ENCODE assay signal across 13 cellular contexts in the genomic region with DNA sequence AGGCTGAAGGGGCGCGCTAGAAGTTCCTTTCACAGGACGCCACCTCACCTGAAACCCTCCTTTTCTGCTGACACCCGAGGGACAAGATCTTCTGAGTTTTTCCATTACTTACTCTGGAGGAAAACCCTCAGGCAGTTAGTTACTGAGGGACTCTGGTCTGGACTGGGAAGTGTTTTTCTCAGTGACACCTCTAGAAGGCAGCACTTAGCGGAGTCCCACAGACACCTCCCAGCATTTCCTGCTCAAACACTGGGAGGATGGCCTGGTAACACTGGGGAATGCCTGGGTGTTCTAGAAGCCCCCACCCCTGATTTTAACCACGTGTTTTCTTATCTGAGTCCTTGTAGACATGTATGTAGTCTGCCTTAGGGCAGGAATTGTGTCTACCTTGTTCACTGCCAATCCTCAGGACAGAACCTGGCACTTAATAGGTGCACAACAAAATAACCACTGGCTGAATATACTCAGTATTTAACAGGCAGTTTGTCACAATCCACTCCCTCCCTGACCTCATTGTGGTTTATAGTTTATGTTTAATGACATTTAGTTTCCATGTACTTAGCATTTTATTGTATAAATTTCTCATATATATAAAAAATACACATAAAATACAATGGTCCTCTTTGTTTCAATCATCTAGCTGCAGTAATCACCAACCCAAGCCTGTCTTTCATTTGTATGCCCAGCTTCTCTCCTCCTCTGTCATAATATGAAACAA. TPM values are rescaled to one million over a fixed set of nuclear protein-coding genes. Genes with fewer than 3 reads are reported as not detected.
A peak's percentile ranks its signal among the peaks of the same experiment; 100 is the strongest.
DNase-seq lines count a peak whose midpoint lies in the region; ATAC-seq, FAIRE-seq and TF ChIP-seq lines count a peak whose summit lies in the region.
"Had no signal": no experiment of that assay in that cellular context is flagged by ENCODE, and none has a peak within 500 bp of the region (broad histone marks: within the 10 kb centered on the region; RNA-seq: fewer than 3 reads in every experiment).

No MANE protein-coding gene starts in this region.

- BruUV-seq in HepG2 (replicated peaks; lab: Mats Ljungman, UMichigan): no TSS peak

- DNase-seq in HT1080 (ENCODE audit: low read depth) (peak; percentile 16), astrocyte of the cerebellum (ENCODE audit: low read depth) (no peak), HepG2 (ENCODE audit: low spot score) (peak; percentile 34), NCI-H1436 treated with DMSO at 0.1 percent for 48 hours (lab: John Stamatoyannopoulos, UW) (no peak), GM19240 (ENCODE audit: insufficient read length, low spot score) (no peak), posterior cingulate gyrus (no peak), esophagus squamous epithelium (lab: John Stamatoyannopoulos, UW) (no peak)
- DNase-seq: effector memory CD8-positive, alpha-beta T cell; NCI-H1105 treated with DMSO at 0.1 percent for 48 hours had no signal

- TF ChIP-seq POLR2A in HepG2 (IDR thresholded peaks at IDR 0.05; ENCODE audit: insufficient read depth in 1 of 2, low read depth in 2 of 2, low read length in 2 of 2) (no peak), esophagus squamous epithelium (IDR thresholded peaks at IDR 0.05) (no peak)

- no peaks in the 10 kb centered on the region for H3K79me2 ChIP-seq in DOHH2 (ENCODE audit: control insufficient read depth, low read length)
- no peaks in the 10 kb centered on the region for H3K79me2 ChIP-seq in HepG2 (ENCODE audit: insufficient read depth, low read length)

- H3K27ac ChIP-seq in DOHH2 (ENCODE audit: low read depth, low read length) (no peak overlapping the region), HepG2 (ENCODE audit: extremely low read length, insufficient read depth, low read length) (no peak overlapping the region), esophagus squamous epithelium (no peak overlapping the region)

- TF ChIP-seq RAD21 in HepG2 (CRISPR knock-in tag; IDR thresholded peaks at IDR 0.05): peak; percentile 60

- peak; percentile 97 for ATAC-seq in HepG2
- ATAC-seq: effector memory CD8-positive, alpha-beta T cell had no signal

- in situ Hi-C loops in astrocyte of the cerebellum (cut with HindIII; ENCODE audit: low sequenced_read_pairs) (no loop called here), HepG2 (cut with HindIII; ENCODE audit: extremely low pct_ligation_motif_present, low pct_unique_long_range_greater_than_20kb) (no loop called here)

- POLR2A ChIA-PET in HepG2 (lab: Yijun Ruan, JAX): no interaction called here

- no peaks in the 10 kb centered on the region for H3F3A ChIP-seq in DOHH2 (ENCODE audit: control insufficient read depth, insufficient read depth)

- no peak overlapping the region for H3K9ac ChIP-seq in HepG2 (ENCODE audit: insufficient read depth, low read depth, low read length)

- intact Hi-C loops in HepG2 (cut with micrococcal nuclease; ENCODE audit: unreplicated experiment) (loop anchor here (1.0 kb wide), 1 partner anchor 90 kb away; no protein-coding TSS in a partner anchor), posterior cingulate gyrus (cut with DNase I) (no loop called here), esophagus squamous epithelium (cut with DNase I) (no loop called here)

- no peaks in the 10 kb centered on the region for H3K9me2 ChIP-seq in DOHH2 (replicated peaks; ENCODE audit: control insufficient read depth, low read length)

- TF ChIP-seq CTCF in DOHH2 (IDR thresholded peaks at IDR 0.05; ENCODE audit: low read depth, low read length, poor library complexity, severe bottlenecking): peak; percentile 43
- peak; percentile 23 for TF ChIP-seq CTCF in astrocyte of the cerebellum (IDR thresholded peaks at IDR 0.05; ENCODE audit: low read depth, low read length, missing control alignments)
- TF ChIP-seq CTCF in HepG2 (CRISPR knock-in tag; IDR thresholded peaks at IDR 0.05): peak; percentile 63
- peak in 1 of 6 experiments; percentile 26 for TF ChIP-seq CTCF in esophagus squamous epithelium (IDR thresholded peaks at IDR 0.05)

- H3K36me3 ChIP-seq in DOHH2 (ENCODE audit: control insufficient read depth, low read length) (no peaks in the 10 kb centered on the region), HepG2 (replicated peaks in 1 of 2; ENCODE audit: control insufficient read depth in 1 of 2, insufficient read depth in 2 of 2, low read length in 2 of 2) (no peaks in the 10 kb centered on the region), esophagus squamous epithelium (no peaks in the 10 kb centered on the region)

- no peak overlapping the region for H3K4me3 ChIP-seq in DOHH2 (ENCODE audit: low read length)
- H3K4me3 ChIP-seq in astrocyte of the cerebellum (ENCODE audit: low read depth, low read length): no peak overlapping the region
- H3K4me3 ChIP-seq in HepG2 (replicated peaks in 1 of 3; ENCODE audit: insufficient read depth in 1 of 3, low read depth in 2 of 3, low read length in 3 of 3): no peak overlapping the region
- H3K4me3 ChIP-seq in esophagus squamous epithelium: no peak overlapping the region

- H3K4me2 ChIP-seq in DOHH2 (ENCODE audit: low read length) (no peak overlapping the region), HepG2 (ENCODE audit: low read depth, low read length) (no peak overlapping the region)

- no peak overlapping the region for H2AFZ ChIP-seq in HepG2 (ENCODE audit: low read length)

- no peaks in the 10 kb centered on the region for H3K4me1 ChIP-seq in DOHH2 (ENCODE audit: control insufficient read depth, low read length)
- peaks cover 6% of the 10 kb centered on the region; the same call in 1 of the 2 replicates for H3K4me1 ChIP-seq in HepG2 (ENCODE audit: insufficient read depth, low read length)
- H3K4me1 ChIP-seq in esophagus squamous epithelium: peaks cover 0 to 4% (median 0%) of the 10 kb centered on the region in 3 donors

- peak; percentile 95 for FAIRE-seq in HepG2 (lab: Jason Lieb, UNC)
- FAIRE-seq: GM18507 had no signal

- no peaks in the 10 kb centered on the region for H4K20me1 ChIP-seq in DOHH2 (ENCODE audit: control insufficient read depth, insufficient read depth, low read depth, low read length)
- H4K20me1 ChIP-seq in HepG2 (ENCODE audit: insufficient read depth, low read length): no peaks in the 10 kb centered on the region

- CTCF ChIA-PET in HepG2 (lab: Yijun Ruan, JAX; ENCODE audit: low intra/inter-chr PET ratio, low total read pairs): no interaction called here

- H3K27me3 ChIP-seq in DOHH2 (ENCODE audit: control insufficient read depth, low read length) (no peaks in the 10 kb centered on the region), HepG2 (ENCODE audit: control insufficient read depth in 1 of 2, insufficient read depth in 2 of 2, low read length in 2 of 2) (peaks cover 0 to 2% of the 10 kb centered on the region in 2 experiments; a peak in 2 of 5 replicates), esophagus squamous epithelium (no peaks in the 10 kb centered on the region)

- 39% methylated on average over 6 of the region's 6 CpGs for WGBS in HepG2 (ENCODE audit: low lambda C conversion rate)
- WGBS in esophagus squamous epithelium, 2 donors: 70 to 75% methylated on average over 6 of the region's 6 CpGs

- H3K9me3 ChIP-seq in DOHH2 (ENCODE audit: control insufficient read depth, insufficient read depth, low read length) (no peaks in the 10 kb centered on the region), HepG2 (ENCODE audit: low read length) (no peaks in the 10 kb centered on the region), esophagus squamous epithelium (no peaks in the 10 kb centered on the region)

- TF ChIP-seq EP300 in HepG2 (IDR thresholded peaks at IDR 0.05; ENCODE audit: low read depth in 2 of 2, low read length in 2 of 2): no peak
- TF ChIP-seq EP300 in HepG2 (CRISPR knock-in tag; IDR thresholded peaks at IDR 0.05; ENCODE audit: borderline replicate concordance): no peak

TF ChIP-seq in HepG2, 621 proteins besides CTCF, POLR2A, EP300 and RAD21 (continues in another document):
- TF ChIP-seq NCOA1 (CRISPR knock-in tag; IDR thresholded peaks at IDR 0.05) (no peak), IRX3 (CRISPR knock-in tag; IDR thresholded peaks at IDR 0.05; ENCODE audit: borderline replicate concordance, low read depth) (no peak), ZNF614 (CRISPR knock-in tag; IDR thresholded peaks at IDR 0.05; ENCODE audit: borderline replicate concordance) (peak; percentile 24; the same call in 1 of the 2 replicates)
- TF ChIP-seq, protein P1, sequence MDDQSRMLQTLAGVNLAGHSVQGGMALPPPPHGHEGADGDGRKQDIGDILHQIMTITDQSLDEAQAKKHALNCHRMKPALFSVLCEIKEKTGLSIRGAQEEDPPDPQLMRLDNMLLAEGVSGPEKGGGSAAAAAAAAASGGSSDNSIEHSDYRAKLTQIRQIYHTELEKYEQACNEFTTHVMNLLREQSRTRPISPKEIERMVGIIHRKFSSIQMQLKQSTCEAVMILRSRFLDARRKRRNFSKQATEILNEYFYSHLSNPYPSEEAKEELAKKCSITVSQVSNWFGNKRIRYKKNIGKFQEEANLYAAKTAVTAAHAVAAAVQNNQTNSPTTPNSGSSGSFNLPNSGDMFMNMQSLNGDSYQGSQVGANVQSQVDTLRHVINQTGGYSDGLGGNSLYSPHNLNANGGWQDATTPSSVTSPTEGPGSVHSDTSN (CRISPR knock-in tag; IDR thresholded peaks at IDR 0.05; ENCODE audit: borderline replicate concordance): no peak

RNA-seq across cellular contexts. Expression of a gene that starts 4.8 kb away (rescaled TPM):
- total RNA-seq in HT1080 (2014; rRNA removed; shearing (Covaris generic)): not detected in 2 replicates
- polyA plus RNA-seq in HT1080 (2015; cell fraction: cytosol; rRNA removed): not detected in 2 replicates
- polyA plus RNA-seq in HT1080 (2015; cell fraction: nucleus; rRNA removed): not detected in 2 replicates
- total RNA-seq in HepG2 (2016; rRNA removed; fragmentation: Illumina TruSeq; extraction: Trizol) (not detected in 2 replicates), esophagus squamous epithelium (not detected)
- not detected in 2 replicates for total RNA-seq in HepG2 (2016; cell fraction: cytosol; rRNA removed; fragmentation: Illumina TruSeq; extraction: Trizol; ENCODE audit: low read depth)
- not detected in 2 replicates for total RNA-seq in HepG2 (2016; cell fraction: insoluble cytoplasmic fraction; rRNA removed; fragmentation: Illumina TruSeq; extraction: Trizol)
- total RNA-seq in HepG2 (2016; cell fraction: membrane; rRNA removed; fragmentation: Illumina TruSeq; extraction: Trizol): not detected in 2 replicates
- not detected in 2 replicates for total RNA-seq in HepG2 (2016; cell fraction: nucleus; rRNA removed; fragmentation: Illumina TruSeq; extraction: Trizol)
- polyA plus RNA-seq in HepG2 (2011; rRNA removed): not detected in 2 replicates
- polyA plus RNA-seq in HepG2 (2011; cell fraction: cytosol; rRNA removed): not detected in 2 replicates
- not detected in 2 replicates for polyA plus RNA-seq in HepG2 (2011; cell fraction: nucleus; rRNA removed)
- not detected in 2 replicates for polyA plus RNA-seq in HepG2 (2012)
- polyA plus RNA-seq in HepG2 (2016; cell fraction: cytosol; fragmentation: Illumina TruSeq; extraction: Trizol; ENCODE audit: low read depth): not detected in 2 replicates
- polyA plus RNA-seq in HepG2 (2016; cell fraction: insoluble cytoplasmic fraction; fragmentation: Illumina TruSeq; extraction: Trizol; ENCODE audit: low read depth): not detected in 2 replicates
- not detected in 2 replicates for polyA plus RNA-seq in HepG2 (2016; cell fraction: membrane; fragmentation: Illumina TruSeq; extraction: Trizol; ENCODE audit: low read depth)
- polyA plus RNA-seq in HepG2 (2016; cell fraction: nucleus; fragmentation: Illumina TruSeq; extraction: Trizol; ENCODE audit: insufficient read depth, low read depth): not detected in 2 replicates
- polyA minus RNA-seq in HepG2 (2011; rRNA and poly(A)+ RNA removed; ENCODE audit: low replicate concordance): not detected in 2 replicates
- polyA minus RNA-seq in HepG2 (2011; cell fraction: cytosol; rRNA and poly(A)+ RNA removed): not detected in 2 replicates
- not detected in 2 replicates for polyA minus RNA-seq in HepG2 (2011; cell fraction: nucleus; rRNA and poly(A)+ RNA removed)
- total RNA-seq: mononuclear cell had no signal
- polyA plus RNA-seq: thymus had no signal

Comparison
In these comparisons a context has a peak if more than half of its experiments do, and no peak if none do; other contexts are left out.
1. DNase-seq: peak in HT1080 (single experiment) and HepG2 (single experiment); none in astrocyte of the cerebellum (single experiment), NCI-H1436 treated with DMSO at 0.1 percent for 48 hours (single experiment), GM19240 (single experiment), posterior cingulate gyrus (0 of 10) and esophagus squamous epithelium (single experiment).